Comparison of ENCODE assay signal across 8 cellular contexts in genomic region chr7:144812379-144813283, GRCh38. TPM values are rescaled to one million over a fixed set of nuclear protein-coding genes. Genes with fewer than 3 reads are reported as not detected.
A peak's percentile ranks its signal among the peaks of the same experiment; 100 is the strongest.
DNase-seq lines count a peak whose midpoint lies in the region; ATAC-seq and TF ChIP-seq lines count a peak whose summit lies in the region.

No MANE protein-coding gene starts in this region.

- POLR2A ChIA-PET in CD4-positive, alpha-beta memory T cell (lab: Charles Lee; ENCODE audit: partially characterized antibody), result interaction anchor here (0.7 to 10.2 kb wide), 12 partner anchors 8 to 1549 kb away, joined by 3 to 247 read pairs (median 6); partner anchors contain the start of genes GSTK1 and TPK1

- peak overlapping the region; percentile 67 to 84 (median 78) for H3K4me3 Mint-ChIP-seq in CD4-positive, alpha-beta memory T cell
- peak overlapping the region; percentile 72 for H3K4me3 Mint-ChIP-seq in activated naive CD4-positive, alpha-beta T cell treated with anti-CD3 and anti-CD28 coated beads for 36 hours

- H3K27ac ChIP-seq in CD4-positive, alpha-beta memory T cell (ENCODE audit: low read depth, low read length), result peak overlapping the region; percentile 46
- no peak overlapping the region for H3K27ac ChIP-seq in vagina

- no peaks in the 10 kb centered on the region for H3K36me3 ChIP-seq in CD4-positive, alpha-beta memory T cell (ENCODE audit: insufficient read depth, low read length)
- H3K36me3 ChIP-seq in vagina (no peaks in the 10 kb centered on the region), BE2C (no peaks in the 10 kb centered on the region)

- H3K4me3 ChIP-seq in CD4-positive, alpha-beta memory T cell (ENCODE audit: low read length in 2 of 2), result peak overlapping the region in 1 of 2 donors; percentile 2
- H3K4me3 ChIP-seq in vagina (no peak overlapping the region), BE2C (ENCODE audit: low read depth, low read length) (no peak overlapping the region)

- H3K27me3 Mint-ChIP-seq in CD4-positive, alpha-beta memory T cell, result no peaks in the 10 kb centered on the region
- H3K27me3 Mint-ChIP-seq in activated naive CD4-positive, alpha-beta T cell treated with anti-CD3 and anti-CD28 coated beads for 36 hours (ENCODE audit: low read depth), result no peaks in the 10 kb centered on the region

- DNase-seq in CD4-positive, alpha-beta memory T cell, result peak; percentile 64 to 78 (median 72)
- DNase-seq in activated naive CD4-positive, alpha-beta T cell treated with anti-CD3 and anti-CD28 coated beads for 36 hours, result peak; percentile 70
- DNase-seq in hippocampal formation (lab: John Stamatoyannopoulos, UW), result no peak
- no peak for DNase-seq in mucosa of gallbladder (ENCODE audit: low spot score)
- no peak for DNase-seq in vagina (ENCODE audit: extremely low spot score in 2 of 2)
- DNase-seq in BE2C, result no peak

- intact Hi-C loops in CD4-positive, alpha-beta memory T cell (cut with micrococcal nuclease), result loop anchor here (1.0 kb wide), 2 partner anchors 9 to 23 kb away; no protein-coding TSS in a partner anchor
- intact Hi-C loops in activated naive CD4-positive, alpha-beta T cell treated with anti-CD3 and anti-CD28 coated beads for 36 hours (cut with micrococcal nuclease), result loop anchor here (1.0 to 10.0 kb wide), 6 partner anchors 8 to 1558 kb away; no protein-coding TSS in a partner anchor
- intact Hi-C loops in vagina (cut with DNase I), result no loop called here

- H3K27me3 ChIP-seq in CD4-positive, alpha-beta memory T cell (ENCODE audit: insufficient read depth, low read length), result no peaks in the 10 kb centered on the region
- H3K27me3 ChIP-seq in vagina (no peaks in the 10 kb centered on the region), BE2C (no peaks in the 10 kb centered on the region)

- peak overlapping the region; percentile 86 to 94 (median 93) for H3K27ac Mint-ChIP-seq in CD4-positive, alpha-beta memory T cell
- H3K27ac Mint-ChIP-seq in activated naive CD4-positive, alpha-beta T cell treated with anti-CD3 and anti-CD28 coated beads for 36 hours, result peak overlapping the region; percentile 95

- ATAC-seq in GM19455 (IDR thresholded peaks at IDR 0.05; ENCODE audit: unreplicated experiment) (peak; percentile 64), HG03378 (IDR thresholded peaks at IDR 0.05; ENCODE audit: unreplicated experiment) (peak; percentile 95)

- TF ChIP-seq POLR2A in vagina (IDR thresholded peaks at IDR 0.05), result no peak

- H3K4me1 ChIP-seq in CD4-positive, alpha-beta memory T cell (ENCODE audit: insufficient read depth, low read length), result peaks cover 72% of the 10 kb centered on the region
- H3K4me1 ChIP-seq in vagina (no peaks in the 10 kb centered on the region), BE2C (no peaks in the 10 kb centered on the region)

- no peak for TF ChIP-seq CTCF in vagina (IDR thresholded peaks at IDR 0.05)
- no peak for TF ChIP-seq CTCF in BE2C (IDR thresholded peaks at IDR 0.05; ENCODE audit: low read depth, low read length)

- peaks cover 45 to 78% (median 58%) of the 10 kb centered on the region in 4 donors for H3K4me1 Mint-ChIP-seq in CD4-positive, alpha-beta memory T cell
- peaks cover 61% of the 10 kb centered on the region for H3K4me1 Mint-ChIP-seq in activated naive CD4-positive, alpha-beta T cell treated with anti-CD3 and anti-CD28 coated beads for 36 hours (ENCODE audit: low read depth)

- H3K36me3 Mint-ChIP-seq in CD4-positive, alpha-beta memory T cell, result peaks cover 1 to 9% of the 10 kb centered on the region in 2 donors
- H3K36me3 Mint-ChIP-seq in activated naive CD4-positive, alpha-beta T cell treated with anti-CD3 and anti-CD28 coated beads for 36 hours (ENCODE audit: low read depth), result peaks cover 5% of the 10 kb centered on the region

- no peaks in the 10 kb centered on the region for H3K9me3 ChIP-seq in CD4-positive, alpha-beta memory T cell (ENCODE audit: control insufficient read depth in 1 of 2, low read length in 2 of 2)
- H3K9me3 ChIP-seq in vagina, result no peaks in the 10 kb centered on the region
- no peaks in the 10 kb centered on the region for H3K9me3 ChIP-seq in BE2C

- CTCF ChIA-PET in CD4-positive, alpha-beta memory T cell (lab: Charles Lee; ENCODE audit: partially characterized antibody), result interaction anchor here (0.6 to 4.1 kb wide), 12 partner anchors 8 to 114 kb away, joined by 3 to 55 read pairs (median 4); partner anchors contain the start of gene TPK1
- CTCF ChIA-PET in activated naive CD4-positive, alpha-beta T cell treated with anti-CD3 and anti-CD28 coated beads for 36 hours (lab: Charles Lee), result interaction anchor here (0.6 to 3.9 kb wide), 6 partner anchors 9 to 325 kb away, joined by 3 to 17 read pairs (median 4); partner anchors contain the start of gene TPK1

- no peaks in the 10 kb centered on the region for H3K9me3 Mint-ChIP-seq in CD4-positive, alpha-beta memory T cell
- no peaks in the 10 kb centered on the region for H3K9me3 Mint-ChIP-seq in activated naive CD4-positive, alpha-beta T cell treated with anti-CD3 and anti-CD28 coated beads for 36 hours

RNA-seq across cellular contexts. Expression of gene TPK1, which starts 23.2 kb away (rescaled TPM):
- 10 to 100 TPM; 26.7 to 30.7 TPM for total RNA-seq in CD4-positive, alpha-beta memory T cell
- polyA plus RNA-seq in CD4-positive, alpha-beta memory T cell, result 10 to 100 TPM; 25.2 to 28.9 TPM
- 10 to 100 TPM; 26.4 to 28.6 TPM for total RNA-seq in activated naive CD4-positive, alpha-beta T cell treated with anti-CD3 and anti-CD28 coated beads for 36 hours
- total RNA-seq in mucosa of gallbladder, result 4.7 TPM
- 1.7 TPM for total RNA-seq in vagina
- 2.5 TPM for polyA plus RNA-seq in BE2C (2012; ENCODE audit: insufficient read depth, insufficient read length, low read depth)

Comparison
In these comparisons a context has a peak if more than half of its experiments do, and no peak if none do; other contexts are left out.
1. DNase-seq: peak in CD4-positive, alpha-beta memory T cell (5 of 5) and activated naive CD4-positive, alpha-beta T cell treated with anti-CD3 and anti-CD28 coated beads for 36 hours (single experiment); none in hippocampal formation (0 of 2), mucosa of gallbladder (single experiment), vagina (0 of 2) and BE2C (single experiment).